ENCODE assay signal across 32 cellular contexts in genomic region chr11:43467958-43468357, GRCh38.
"Had no signal": no experiment of that assay in that cellular context is flagged by ENCODE, and none has a peak within 500 bp of the region (broad histone marks: within the 10 kb centered on the region; RNA-seq: fewer than 3 reads in every experiment).

No MANE protein-coding gene starts in this region.

- H3K4me3 Mint-ChIP-seq: activated CD4-positive, alpha-beta memory T cell treated with anti-CD3 and anti-CD28 coated beads for 36 hours; activated CD4-positive, alpha-beta T cell treated with anti-CD3 and anti-CD28 coated beads, Interleukin-2, amount 10 ng/mL, durations not matched to agents 24 days and 14 days; activated naive CD4-positive, alpha-beta T cell treated with anti-CD3 and anti-CD28 coated beads, Interleukin-2, amount 50 U/mL, for 24 hours; activated naive CD8-positive, alpha-beta T cell treated with anti-CD3 and anti-CD28 coated beads, Interleukin-2, amount 50 U/mL, for 24 hours; activated T-cell treated with anti-CD3 and anti-CD28 coated beads, Interleukin-2, amount 50 U/mL, for 24 hours; dendritic cell treated with granulocyte-macrophage colony-stimulating factor and Interleukin-4, amounts not matched to agents 40 ng/mL and 50 ng/mL, for 4 days; naive thymus-derived CD8-positive, alpha-beta T cell; neural crest cell; stimulated activated naive B cell treated with anti-CD40 and anti-IgM and Interleukin-4, amounts not matched to agents 10 μg/mL and 1 μg/mL and 100 μg/mL, for 72 hours had no signal

- H3K9me3 ChIP-seq: pancreas, prostate gland, thyroid gland, vagina had no signal

- H3K27ac ChIP-seq: breast epithelium, esophagus squamous epithelium, pancreas, prostate gland, stomach, thyroid gland, upper lobe of left lung, vagina, WERI-Rb-1 had no signal

- H3K36me3 ChIP-seq: breast epithelium had no signal

- H3K4me1 Mint-ChIP-seq: activated CD4-positive, alpha-beta T cell treated with anti-CD3 and anti-CD28 coated beads, Interleukin-2, amount 10 ng/mL, durations not matched to agents 24 days and 14 days; activated naive CD4-positive, alpha-beta T cell treated with anti-CD3 and anti-CD28 coated beads, Interleukin-2, amount 50 U/mL, for 24 hours; activated naive CD8-positive, alpha-beta T cell treated with anti-CD3 and anti-CD28 coated beads, Interleukin-2, amount 50 U/mL, for 24 hours; neural crest cell; stimulated activated naive B cell treated with anti-CD40 and anti-IgM and Interleukin-4, amounts not matched to agents 10 μg/mL and 1 μg/mL and 100 μg/mL, for 72 hours had no signal

- H3K4me2 ChIP-seq: smooth muscle cell had no signal

- H3K4me1 ChIP-seq: breast epithelium, esophagus squamous epithelium, pancreas, prostate gland, stomach, thyroid gland, upper lobe of left lung, vagina had no signal

- DNase-seq: activated CD4-positive, alpha-beta memory T cell treated with anti-CD3 and anti-CD28 coated beads for 36 hours; activated CD4-positive, alpha-beta T cell treated with anti-CD3 and anti-CD28 coated beads, Interleukin-2, amount 10 ng/mL, durations not matched to agents 24 days and 14 days; activated CD4-positive, CD25-positive, alpha-beta regulatory T cell treated with anti-CD3 and anti-CD28 coated beads, Interleukin-2, amount 50 U/mL, for 72 hours; activated CD8-positive, alpha-beta memory T cell treated with anti-CD3 and anti-CD28 coated beads, Interleukin-2, amount 50 U/mL, for 48 hours; activated naive CD8-positive, alpha-beta T cell treated with anti-CD3 and anti-CD28 coated beads, Interleukin-2, amount 50 U/mL, for 24 hours; activated T-cell treated with anti-CD3 and anti-CD28 coated beads, Interleukin-2, amount 50 U/mL, for 24 hours; central memory CD4-positive, alpha-beta T cell; esophagus squamous epithelium; head of caudate nucleus; hippocampal formation; left cardiac atrium; mammary epithelial cell; midbrain; naive thymus-derived CD8-positive, alpha-beta T cell; nucleus accumbens; pancreas; stimulated activated CD4-positive, alpha-beta T cell treated with anti-CD3 and anti-CD28 coated beads, Interleukin-15, amount 100 ng/mL, for 24 hours; stimulated activated CD4-positive, alpha-beta T cell treated with anti-CD3 and anti-CD28 coated beads, Interleukin-2, amount 100 ng/mL, for 24 hours; stimulated activated naive B cell treated with anti-CD40 and anti-IgM and Interleukin-4, amounts not matched to agents 10 μg/mL and 1 μg/mL and 100 μg/mL, for 72 hours; stomach; T-helper 9 cell; thyroid gland; upper lobe of left lung; WERI-Rb-1 had no signal

- H3K27me3 Mint-ChIP-seq: activated CD4-positive, alpha-beta memory T cell treated with anti-CD3 and anti-CD28 coated beads for 36 hours; activated CD4-positive, alpha-beta T cell treated with anti-CD3 and anti-CD28 coated beads, Interleukin-2, amount 10 ng/mL, durations not matched to agents 24 days and 14 days; activated naive CD4-positive, alpha-beta T cell treated with anti-CD3 and anti-CD28 coated beads, Interleukin-2, amount 50 U/mL, for 24 hours; activated naive CD8-positive, alpha-beta T cell treated with anti-CD3 and anti-CD28 coated beads, Interleukin-2, amount 50 U/mL, for 24 hours; activated T-cell treated with anti-CD3 and anti-CD28 coated beads, Interleukin-2, amount 50 U/mL, for 24 hours; dendritic cell treated with granulocyte-macrophage colony-stimulating factor and Interleukin-4, amounts not matched to agents 40 ng/mL and 50 ng/mL, for 4 days; naive thymus-derived CD8-positive, alpha-beta T cell; stimulated activated naive B cell treated with anti-CD40 and anti-IgM and Interleukin-4, amounts not matched to agents 10 μg/mL and 1 μg/mL and 100 μg/mL, for 72 hours had no signal

- H3K27me3 ChIP-seq: breast epithelium, esophagus squamous epithelium, pancreas, stomach, thyroid gland, upper lobe of left lung, vagina had no signal

- ATAC-seq: activated naive CD8-positive, alpha-beta T cell treated with anti-CD3 and anti-CD28 coated beads, Interleukin-2, amount 50 U/mL, for 24 hours; left cardiac atrium; naive thymus-derived CD8-positive, alpha-beta T cell; pancreas; stimulated activated naive B cell treated with anti-CD40 and anti-IgM and Interleukin-4, amounts not matched to agents 10 μg/mL and 1 μg/mL and 100 μg/mL, for 72 hours had no signal

- H3K27ac Mint-ChIP-seq: activated CD4-positive, alpha-beta memory T cell treated with anti-CD3 and anti-CD28 coated beads for 36 hours; activated CD4-positive, alpha-beta T cell treated with anti-CD3 and anti-CD28 coated beads, Interleukin-2, amount 10 ng/mL, durations not matched to agents 24 days and 14 days; activated naive CD4-positive, alpha-beta T cell treated with anti-CD3 and anti-CD28 coated beads, Interleukin-2, amount 50 U/mL, for 24 hours; activated naive CD8-positive, alpha-beta T cell treated with anti-CD3 and anti-CD28 coated beads, Interleukin-2, amount 50 U/mL, for 24 hours; activated T-cell treated with anti-CD3 and anti-CD28 coated beads, Interleukin-2, amount 50 U/mL, for 24 hours; activated T-helper 2 cell treated with anti-CD3 and anti-CD28 coated beads, Interferon-gamma antibody, Interleukin-2, Interleukin-4, amounts not matched to agents 10 μg/mL and 5 μg/mL and 100 μg/mL, durations not matched to agents 14 hours and 24 hours and 36 hours; dendritic cell treated with granulocyte-macrophage colony-stimulating factor and Interleukin-4, amounts not matched to agents 40 ng/mL and 50 ng/mL, for 4 days; naive thymus-derived CD8-positive, alpha-beta T cell; stimulated activated naive B cell treated with anti-CD40 and anti-IgM and Interleukin-4, amounts not matched to agents 10 μg/mL and 1 μg/mL and 100 μg/mL, for 72 hours had no signal

- H3K4me3 ChIP-seq: breast epithelium, esophagus squamous epithelium, pancreas, prostate gland, smooth muscle cell, stomach, thyroid gland, upper lobe of left lung, vagina had no signal
